In genomic region chr9:136629879-136630661, GRCh38 we compare ENCODE assay signal across 8 cellular contexts. TPM values are rescaled to one million over a fixed set of nuclear protein-coding genes. Genes with fewer than 3 reads are reported as not detected.
DNase-seq lines count a peak whose midpoint lies in the region; ATAC-seq, FAIRE-seq and TF ChIP-seq lines count a peak whose summit lies in the region.

No MANE protein-coding gene starts in this region.

- H3K4me1 Mint-ChIP-seq in activated CD8-positive, alpha-beta T cell treated with anti-CD3 and anti-CD28 coated beads, Interleukin-2, amount 10 ng/mL, durations not matched to agents 7 days and 5 days (ENCODE audit: low read depth): no peaks in the 10 kb centered on the region

- peak overlapping the region; percentile 20 for H3K9ac ChIP-seq in neural cell (ENCODE audit: low read length)

- no peaks in the 10 kb centered on the region for H3K9me3 ChIP-seq in neural cell (ENCODE audit: low read length)

- no peaks in the 10 kb centered on the region for H3K27me3 ChIP-seq in neural cell (ENCODE audit: insufficient read depth, low read depth, low read length)

- H3K27ac ChIP-seq in neural cell (ENCODE audit: low read length): no peak overlapping the region

- peak; percentile 81 for DNase-seq in GM10248 (ENCODE audit: extremely low spot score)
- peak; percentile 85 for DNase-seq in NCI-H2171 (lab: John Stamatoyannopoulos, UW)
- peak; percentile 73 for DNase-seq in activated CD8-positive, alpha-beta T cell treated with anti-CD3 and anti-CD28 coated beads, Interleukin-2, amount 10 ng/mL, durations not matched to agents 7 days and 5 days
- no peak for DNase-seq in epithelial cell of proximal tubule (ENCODE audit: low read depth)
- peak; percentile 50 for DNase-seq in urothelium cell line (ENCODE audit: low spot score)

- no peaks in the 10 kb centered on the region for H4K20me1 ChIP-seq in neural cell (ENCODE audit: insufficient read depth)

- H3K27me3 Mint-ChIP-seq in activated CD8-positive, alpha-beta T cell treated with anti-CD3 and anti-CD28 coated beads, Interleukin-2, amount 10 ng/mL, durations not matched to agents 7 days and 5 days (ENCODE audit: low read depth): peaks cover 3% of the 10 kb centered on the region

- H3K36me3 ChIP-seq in neural cell (ENCODE audit: insufficient read depth, low read length): no peaks in the 10 kb centered on the region

- H3K9me2 ChIP-seq in neural cell (ENCODE audit: insufficient read depth, low read length): no peaks in the 10 kb centered on the region

- POLR2A ChIA-PET in GM10248 (lab: Yijun Ruan, JAX): no interaction called here
- POLR2A ChIA-PET in activated CD8-positive, alpha-beta T cell treated with anti-CD3 and anti-CD28 coated beads, Interleukin-2, amount 10 ng/mL, durations not matched to agents 7 days and 5 days (lab: Charles Lee): no interaction called here

- H3K79me2 ChIP-seq in neural cell (replicated peaks; ENCODE audit: insufficient read depth, low read length): no peaks in the 10 kb centered on the region

- no peak for FAIRE-seq in urothelium cell line (lab: Jason Lieb, UNC)

- H3K9me3 Mint-ChIP-seq in activated CD8-positive, alpha-beta T cell treated with anti-CD3 and anti-CD28 coated beads, Interleukin-2, amount 10 ng/mL, durations not matched to agents 7 days and 5 days (ENCODE audit: insufficient read depth): no peaks in the 10 kb centered on the region

- H3K4me3 ChIP-seq in epithelial cell of proximal tubule (ENCODE audit: low read depth, low read length) (no peak overlapping the region), neural cell (ENCODE audit: low read length) (no peak overlapping the region)

- peak; percentile 75 for TF ChIP-seq RAD21 in neural cell (conservative IDR thresholded peaks at IDR 0.05)

- no peaks in the 10 kb centered on the region for H3K36me3 Mint-ChIP-seq in activated CD8-positive, alpha-beta T cell treated with anti-CD3 and anti-CD28 coated beads, Interleukin-2, amount 10 ng/mL, durations not matched to agents 7 days and 5 days (ENCODE audit: low read depth)

- CTCF ChIA-PET in GM10248 (lab: Yijun Ruan, JAX): interaction anchor here (0.8 to 8.5 kb wide), 9 partner anchors 14 to 285 kb away, joined by 3 to 247 read pairs (median 4); no protein-coding TSS in a partner anchor
- CTCF ChIA-PET in activated CD8-positive, alpha-beta T cell treated with anti-CD3 and anti-CD28 coated beads, Interleukin-2, amount 10 ng/mL, durations not matched to agents 7 days and 5 days (lab: Charles Lee): interaction anchor here (1.3 to 7.4 kb wide), 4 partner anchors 13 to 145 kb away, joined by 3 to 53 read pairs (median 24); no protein-coding TSS in a partner anchor

- H3K27ac Mint-ChIP-seq in activated CD8-positive, alpha-beta T cell treated with anti-CD3 and anti-CD28 coated beads, Interleukin-2, amount 10 ng/mL, durations not matched to agents 7 days and 5 days: no peak overlapping the region

- no peak for TF ChIP-seq EP300 in neural cell (conservative IDR thresholded peaks at IDR 0.05; ENCODE audit: poor library complexity, severe bottlenecking)

- no peak overlapping the region for H3K4me3 Mint-ChIP-seq in activated CD8-positive, alpha-beta T cell treated with anti-CD3 and anti-CD28 coated beads, Interleukin-2, amount 10 ng/mL, durations not matched to agents 7 days and 5 days

- no peak overlapping the region for H3K4me2 ChIP-seq in neural cell (ENCODE audit: low read length)

- H3F3A ChIP-seq in neural cell (ENCODE audit: insufficient read depth, low read length, poor library complexity, severe bottlenecking): no peaks in the 10 kb centered on the region

- peak; percentile 89 for TF ChIP-seq CTCF in GM10248 (IDR thresholded peaks at IDR 0.05; ENCODE audit: control extremely low read depth, extremely low read depth, low read depth, missing control alignments)
- TF ChIP-seq CTCF in epithelial cell of proximal tubule (conservative IDR thresholded peaks at IDR 0.05; ENCODE audit: low read depth, low read length): peak; percentile 72
- peak; percentile 68 for TF ChIP-seq CTCF in neural cell (IDR thresholded peaks at IDR 0.05; ENCODE audit: poor library complexity, severe bottlenecking)

- H2AFZ ChIP-seq in neural cell (ENCODE audit: low read depth, low read length): no peak overlapping the region

- peak; percentile 63 for ATAC-seq in activated CD8-positive, alpha-beta T cell treated with anti-CD3 and anti-CD28 coated beads, Interleukin-2, amount 10 ng/mL, durations not matched to agents 7 days and 5 days
- ATAC-seq in GM18519 (IDR thresholded peaks at IDR 0.05; ENCODE audit: low FRiP score, unreplicated experiment): no peak
- ATAC-seq in GM19452 (IDR thresholded peaks at IDR 0.05; ENCODE audit: unreplicated experiment): no peak

TF ChIP-seq in neural cell, 6 proteins besides CTCF, POLR2A, EP300 and RAD21:
- TF ChIP-seq SMC3 (conservative IDR thresholded peaks at IDR 0.05; ENCODE audit: poor library complexity): peak; percentile 71
- TF ChIP-seq EZH2 (IDR thresholded peaks at IDR 0.05; ENCODE audit: borderline replicate concordance, insufficient read depth, low read length, poor library complexity, severe bottlenecking): no peak
TF ChIP-seq in neural cell: peak in this region for 1.

RNA-seq across cellular contexts. Expression of gene EGFL7, which starts 32.6 kb away (rescaled TPM):
- total RNA-seq in activated CD8-positive, alpha-beta T cell treated with anti-CD3 and anti-CD28 coated beads, Interleukin-2, amount 10 ng/mL, durations not matched to agents 7 days and 5 days: 1 to 10 TPM; 1.9 TPM
- total RNA-seq in epithelial cell of proximal tubule: 15.6 and 35.0 TPM in 2 replicates
- 8.2 and 12.5 TPM in 2 replicates for polyA plus RNA-seq in neural cell
- polyA minus RNA-seq in neural cell: 4.6 and 4.7 TPM in 2 replicates

RNA-seq across cellular contexts. Expression of gene AGPAT2, which starts 57.2 kb away (rescaled TPM):
- total RNA-seq in activated CD8-positive, alpha-beta T cell treated with anti-CD3 and anti-CD28 coated beads, Interleukin-2, amount 10 ng/mL, durations not matched to agents 7 days and 5 days: 10 to 100 TPM; 32.7 to 33.7 TPM
- 40.5 and 71.3 TPM in 2 replicates for total RNA-seq in epithelial cell of proximal tubule
- polyA plus RNA-seq in neural cell: 1.3 TPM in 1 of 2 replicates, not detected in the other
- polyA minus RNA-seq in neural cell: 1.7 TPM in 1 of 2 replicates, not detected in the other
